29 cellular contexts compared by ENCODE assay signal in genomic region chr5:33011803-33012202, GRCh38.
"Had no signal": no experiment of that assay in that cellular context is flagged by ENCODE, and none has a peak within 500 bp of the region (broad histone marks: within the 10 kb centered on the region; RNA-seq: fewer than 3 reads in every experiment).

No MANE protein-coding gene starts in this region.

- ATAC-seq: activated CD8-positive, alpha-beta memory T cell treated with anti-CD3 and anti-CD28 coated beads, Interleukin-2, amount 10 ng/mL, durations not matched to agents 7 days and 5 days; activated naive CD8-positive, alpha-beta T cell treated with anti-CD3 and anti-CD28 coated beads, Interleukin-2, amount 50 U/mL, for 24 hours; Right ventricle myocardium inferior had no signal

- H3K27ac ChIP-seq: RWPE1, WERI-Rb-1 had no signal

- FAIRE-seq: bronchial epithelial cell had no signal

- DNase-seq: activated CD4-positive, alpha-beta memory T cell treated with anti-CD3 and anti-CD28 coated beads, Interleukin-2, amount 10 ng/mL, durations not matched to agents 7 days and 5 days; activated CD4-positive, alpha-beta T cell treated with anti-CD3 and anti-CD28 coated beads for 1 hour; activated CD4-positive, alpha-beta T cell treated with anti-CD3 and anti-CD28 coated beads for 48 hours; activated CD4-positive, CD25-positive, alpha-beta regulatory T cell; activated CD8-positive, alpha-beta memory T cell treated with anti-CD3 and anti-CD28 coated beads for 24 hours; activated CD8-positive, alpha-beta memory T cell treated with anti-CD3 and anti-CD28 coated beads, Interleukin-2, amount 10 ng/mL, durations not matched to agents 7 days and 5 days; activated CD8-positive, alpha-beta memory T cell treated with anti-CD3 and anti-CD28 coated beads, Interleukin-2, amount 50 U/mL, for 48 hours; activated effector memory CD4-positive, alpha-beta T cell treated with Interleukin-2 at 50 U/mL for 16 hours; activated naive CD4-positive, alpha-beta T cell treated with anti-CD3 and anti-CD28 coated beads, Interleukin-2, amount 10 ng/mL, durations not matched to agents 7 days and 5 days; activated naive CD8-positive, alpha-beta T cell treated with anti-CD3 and anti-CD28 coated beads, Interleukin-2, amount 50 U/mL, for 24 hours; activated T-cell treated with anti-CD3 and anti-CD28 coated beads, Interleukin-2, amount 50 U/mL, for 48 hours; anterior cingulate cortex; caudate nucleus; cerebellar nuclear complex; NCI-H1105; NCI-H1436; NCI-H1694; NCI-H1930; NCI-H2081 treated with DMSO at 0.1 percent for 48 hours; NCI-H345; NCI-H524 treated with DMSO at 0.1 percent for 48 hours; SIG-M5; T-helper 1 cell; T-helper 2 cell; T-helper 9 cell; WERI-Rb-1 had no signal

- H3K36me3 ChIP-seq: WERI-Rb-1 had no signal
